ENCODE assay signal across 15 cellular contexts in genomic region chr1:151831605-151832004, GRCh38. TPM values are rescaled to one million over a fixed set of nuclear protein-coding genes. Genes with fewer than 3 reads are reported as not detected.
A peak's percentile ranks its signal among the peaks of the same experiment; 100 is the strongest.
DNase-seq lines count a peak whose midpoint lies in the region; ATAC-seq, FAIRE-seq and TF ChIP-seq lines count a peak whose summit lies in the region.
"Had no signal": no experiment of that assay in that cellular context is flagged by ENCODE, and none has a peak within 500 bp of the region (broad histone marks: within the 10 kb centered on the region; RNA-seq: fewer than 3 reads in every experiment).

TSS of gene RORC (minus strand) at chr1:151831802. CDS start at chr1:151831764, 38 bp downstream.

- no peak for FAIRE-seq in HepG2 (lab: Jason Lieb, UNC)

- H3K9ac ChIP-seq in HepG2 (ENCODE audit: insufficient read depth, low read depth, low read length) = peak within 1 kb of the TSS; percentile 74
- no peak within 1 kb of the TSS for H3K9ac ChIP-seq in smooth muscle cell (ENCODE audit: low read depth)

- no peaks in the 10 kb centered on the region for H3K9me3 ChIP-seq in HepG2 (ENCODE audit: low read length)
- H3K9me3 ChIP-seq in upper lobe of right lung = no peaks in the 10 kb centered on the region
- no peaks in the 10 kb centered on the region for H3K9me3 ChIP-seq in smooth muscle cell (replicated peaks; ENCODE audit: low read depth)

- H2AFZ ChIP-seq in HepG2 (ENCODE audit: low read length) (peak within 1 kb of the TSS; percentile 47), smooth muscle cell (ENCODE audit: low read depth) (no peak within 1 kb of the TSS)

- peaks cover 56% of the 10 kb centered on the region for H3K4me1 Mint-ChIP-seq in activated naive CD4-positive, alpha-beta T cell treated with anti-CD3 and anti-CD28 coated beads, Interleukin-2, amount 50 U/mL, for 24 hours
- H3K4me1 Mint-ChIP-seq in activated T-helper 2 cell treated with anti-CD3 and anti-CD28 coated beads, Interferon-gamma antibody, Interleukin-2, Interleukin-4, amounts not matched to agents 10 μg/mL and 5 μg/mL and 100 μg/mL, durations not matched to agents 14 hours and 24 hours and 36 hours (ENCODE audit: low read depth) = peaks cover 62% of the 10 kb centered on the region

- H3K27me3 Mint-ChIP-seq in activated naive CD4-positive, alpha-beta T cell treated with anti-CD3 and anti-CD28 coated beads, Interleukin-2, amount 50 U/mL, for 24 hours = no peaks in the 10 kb centered on the region
- no peaks in the 10 kb centered on the region for H3K27me3 Mint-ChIP-seq in activated T-helper 2 cell treated with anti-CD3 and anti-CD28 coated beads, Interferon-gamma antibody, Interleukin-2, Interleukin-4, amounts not matched to agents 10 μg/mL and 5 μg/mL and 100 μg/mL, durations not matched to agents 14 hours and 24 hours and 36 hours (ENCODE audit: low read depth)

- H3K36me3 ChIP-seq in HepG2 (replicated peaks in 1 of 2; ENCODE audit: control insufficient read depth in 1 of 2, insufficient read depth in 2 of 2, low read length in 2 of 2) (no peaks in the 10 kb centered on the region), upper lobe of right lung (no peaks in the 10 kb centered on the region), smooth muscle cell (ENCODE audit: low read depth) (no peaks in the 10 kb centered on the region)
- H3K36me3 ChIP-seq: cardiac muscle cell had no signal

- TF ChIP-seq RAD21 in HepG2 (CRISPR knock-in tag; IDR thresholded peaks at IDR 0.05) = no peak

- no peaks in the 10 kb centered on the region for H3K9me3 Mint-ChIP-seq in activated naive CD4-positive, alpha-beta T cell treated with anti-CD3 and anti-CD28 coated beads, Interleukin-2, amount 50 U/mL, for 24 hours
- H3K9me3 Mint-ChIP-seq in activated T-helper 2 cell treated with anti-CD3 and anti-CD28 coated beads, Interferon-gamma antibody, Interleukin-2, Interleukin-4, amounts not matched to agents 10 μg/mL and 5 μg/mL and 100 μg/mL, durations not matched to agents 14 hours and 24 hours and 36 hours = no peaks in the 10 kb centered on the region

- BruUV-seq in HepG2 (replicated peaks; lab: Mats Ljungman, UMichigan) = no TSS peak

- no peaks in the 10 kb centered on the region for H4K20me1 ChIP-seq in HepG2 (ENCODE audit: insufficient read depth, low read length)
- H4K20me1 ChIP-seq in smooth muscle cell (ENCODE audit: low read depth) = no peaks in the 10 kb centered on the region

- H3K27ac ChIP-seq in HepG2 (ENCODE audit: extremely low read length, insufficient read depth, low read length) = peak within 1 kb of the TSS; percentile 57
- peak within 1 kb of the TSS; percentile 63 for H3K27ac ChIP-seq in upper lobe of right lung
- no peak within 1 kb of the TSS for H3K27ac ChIP-seq in smooth muscle cell (ENCODE audit: low read depth)
- H3K27ac ChIP-seq: cardiac muscle cell had no signal

- no peak for DNase-seq in activated naive CD4-positive, alpha-beta T cell (lab: John Stamatoyannopoulos, UW)
- DNase-seq in activated T-helper 2 cell treated with anti-CD3 and anti-CD28 coated beads, Interferon-gamma antibody, Interleukin-2, Interleukin-4, amounts not matched to agents 10 μg/mL and 5 μg/mL and 100 μg/mL, durations not matched to agents 14 hours and 24 hours and 36 hours (ENCODE audit: low spot score) = no peak
- peak; percentile 16 for DNase-seq in HepG2 (ENCODE audit: low spot score)
- peak; percentile 89 for DNase-seq in upper lobe of right lung
- no peak for DNase-seq in NCI-H2107 treated with DMSO at 0.1 percent for 48 hours (lab: John Stamatoyannopoulos, UW; ENCODE audit: unreplicated experiment)
- DNase-seq in smooth muscle cell (lab: John Stamatoyannopoulos, UW; ENCODE audit: unreplicated experiment) = no peak
- DNase-seq: activated CD4-positive, CD25-positive, alpha-beta regulatory T cell treated with anti-CD3 and anti-CD28 coated beads, Interleukin-2, amount 50 U/mL, for 72 hours; AML-193; H7; stimulated activated CD8-positive, alpha-beta memory T cell treated with anti-CD3 and anti-CD28 coated beads, Interleukin-4, amount 100 ng/mL, for 48 hours had no signal

- no peak within 1 kb of the TSS for H3K4me3 Mint-ChIP-seq in activated naive CD4-positive, alpha-beta T cell treated with anti-CD3 and anti-CD28 coated beads, Interleukin-2, amount 50 U/mL, for 24 hours
- H3K4me3 Mint-ChIP-seq in activated T-helper 2 cell treated with anti-CD3 and anti-CD28 coated beads, Interferon-gamma antibody, Interleukin-2, Interleukin-4, amounts not matched to agents 10 μg/mL and 5 μg/mL and 100 μg/mL, durations not matched to agents 14 hours and 24 hours and 36 hours (ENCODE audit: low read depth) = no peak within 1 kb of the TSS

- WGBS in HepG2 (ENCODE audit: low lambda C conversion rate) = 0% methylated on average over 5 of the region's 5 CpGs
- 92% methylated on average over 5 of the region's 5 CpGs for WGBS in smooth muscle cell (ENCODE audit: low lambda C conversion rate)

- H3K79me2 ChIP-seq in HepG2 (ENCODE audit: insufficient read depth, low read length) (no peaks in the 10 kb centered on the region), smooth muscle cell (ENCODE audit: low read depth) (no peaks in the 10 kb centered on the region)

- H3K27ac Mint-ChIP-seq in activated naive CD4-positive, alpha-beta T cell treated with anti-CD3 and anti-CD28 coated beads, Interleukin-2, amount 50 U/mL, for 24 hours = peak within 1 kb of the TSS; percentile 19
- H3K27ac Mint-ChIP-seq in activated T-helper 2 cell treated with anti-CD3 and anti-CD28 coated beads, Interferon-gamma antibody, Interleukin-2, Interleukin-4, amounts not matched to agents 10 μg/mL and 5 μg/mL and 100 μg/mL, durations not matched to agents 14 hours and 24 hours and 36 hours = peak within 1 kb of the TSS; percentile 78

- CTCF ChIA-PET in HepG2 (lab: Yijun Ruan, JAX; ENCODE audit: low intra/inter-chr PET ratio, low total read pairs) = no interaction called here

- H3K4me3 ChIP-seq in HepG2 (replicated peaks in 1 of 3; ENCODE audit: insufficient read depth in 1 of 3, low read depth in 2 of 3, low read length in 3 of 3) (peak within 1 kb of the TSS; percentile 60 to 83 (median 65)), upper lobe of right lung (peak within 1 kb of the TSS; percentile 54), smooth muscle cell (no peak within 1 kb of the TSS)
- H3K4me3 ChIP-seq: cardiac muscle cell had no signal

- H3F3A ChIP-seq in smooth muscle cell (ENCODE audit: low read depth) = no peaks in the 10 kb centered on the region

- TF ChIP-seq EP300 in HepG2 (IDR thresholded peaks at IDR 0.05; ENCODE audit: low read depth in 2 of 2, low read length in 2 of 2) = no peak
- TF ChIP-seq EP300 in HepG2 (CRISPR knock-in tag; IDR thresholded peaks at IDR 0.05; ENCODE audit: borderline replicate concordance) = no peak

- no peaks in the 10 kb centered on the region for H3K36me3 Mint-ChIP-seq in activated naive CD4-positive, alpha-beta T cell treated with anti-CD3 and anti-CD28 coated beads, Interleukin-2, amount 50 U/mL, for 24 hours
- H3K36me3 Mint-ChIP-seq in activated T-helper 2 cell treated with anti-CD3 and anti-CD28 coated beads, Interferon-gamma antibody, Interleukin-2, Interleukin-4, amounts not matched to agents 10 μg/mL and 5 μg/mL and 100 μg/mL, durations not matched to agents 14 hours and 24 hours and 36 hours (ENCODE audit: low read depth) = no peaks in the 10 kb centered on the region

- peak; percentile 52 for ATAC-seq in HepG2
- ATAC-seq in upper lobe of right lung = peak; percentile 84
- no peak for ATAC-seq in GM21528 (IDR thresholded peaks at IDR 0.05; ENCODE audit: low FRiP score, unreplicated experiment)

- H3K27me3 ChIP-seq in HepG2 (ENCODE audit: control insufficient read depth in 1 of 2, insufficient read depth in 2 of 2, low read length in 2 of 2) (no peaks in the 10 kb centered on the region; a peak in 2 of 5 replicates), upper lobe of right lung (no peaks in the 10 kb centered on the region), smooth muscle cell (ENCODE audit: low read depth) (no peaks in the 10 kb centered on the region)

- H3K4me1 ChIP-seq in HepG2 (ENCODE audit: insufficient read depth, low read length) (peaks cover 67% of the 10 kb centered on the region), upper lobe of right lung (peaks cover 23% of the 10 kb centered on the region), smooth muscle cell (ENCODE audit: low read depth) (peaks cover 3% of the 10 kb centered on the region)

- in situ Hi-C loops in HepG2 (cut with HindIII; ENCODE audit: extremely low pct_ligation_motif_present, low pct_unique_long_range_greater_than_20kb) = loop anchor here (10.0 kb wide), 2 partner anchors 117 to 237 kb away; partner anchors contain the start of gene CELF3

- H3K4me2 ChIP-seq in HepG2 (ENCODE audit: low read depth, low read length) (peak within 1 kb of the TSS; percentile 100), smooth muscle cell (no peak within 1 kb of the TSS)

- intact Hi-C loops in activated T-helper 2 cell treated with anti-CD3 and anti-CD28 coated beads, Interferon-gamma antibody, Interleukin-2, Interleukin-4, amounts not matched to agents 10 μg/mL and 5 μg/mL and 100 μg/mL, durations not matched to agents 14 hours and 24 hours and 36 hours (cut with micrococcal nuclease) = loop anchor here (10.0 kb wide), 1 partner anchor 377 kb away; the partner anchor contains the start of gene POGZ
- intact Hi-C loops in HepG2 (cut with micrococcal nuclease; ENCODE audit: unreplicated experiment) (loop anchor here (5.0 to 10.0 kb wide), 4 partner anchors 39 to 387 kb away; partner anchors contain the start of genes MRPL9, TDRKH and TUFT1), upper lobe of right lung (cut with DNase I) (no loop called here)

- POLR2A ChIA-PET in HepG2 (lab: Yijun Ruan, JAX) = interaction anchor here (1.1 to 1.3 kb wide), 3 partner anchors 69 to 459 kb away, joined by 4 to 6 read pairs (median 4); partner anchors contain the start of genes MRPL9, SELENBP1 and SNX27

- TF ChIP-seq POLR2A in HepG2 (IDR thresholded peaks at IDR 0.05; ENCODE audit: insufficient read depth in 1 of 2, low read depth in 2 of 2, low read length in 2 of 2) = no peak; a peak in 1 of 4 replicates

- TF ChIP-seq CTCF in HepG2 (CRISPR knock-in tag; IDR thresholded peaks at IDR 0.05) (no peak), upper lobe of right lung (IDR thresholded peaks at IDR 0.05) (no peak), smooth muscle cell (IDR thresholded peaks at IDR 0.05; ENCODE audit: borderline replicate concordance, insufficient read depth, poor library complexity, severe bottlenecking) (no peak)

RNA-seq across cellular contexts. Expression of gene RORC, which starts in this region (rescaled TPM):
- 0.94 and 0.99 TPM in 2 replicates for total RNA-seq in activated T-helper 2 cell treated with anti-CD3 and anti-CD28 coated beads, Interferon-gamma antibody, Interleukin-2, Interleukin-4, amounts not matched to agents 10 μg/mL and 5 μg/mL and 100 μg/mL, durations not matched to agents 14 hours and 24 hours and 36 hours
- total RNA-seq in HepG2 (2016; rRNA removed; fragmentation: Illumina TruSeq; extraction: Trizol) (2.5 TPM in 2 replicates), upper lobe of right lung (16.4 TPM), smooth muscle cell (not detected in 2 replicates)
- total RNA-seq in HepG2 (2016; cell fraction: cytosol; rRNA removed; fragmentation: Illumina TruSeq; extraction: Trizol; ENCODE audit: low read depth) = 1.5 and 1.9 TPM in 2 replicates
- total RNA-seq in HepG2 (2016; cell fraction: insoluble cytoplasmic fraction; rRNA removed; fragmentation: Illumina TruSeq; extraction: Trizol) = 2.3 and 2.6 TPM in 2 replicates
- 2.3 and 2.5 TPM in 2 replicates for total RNA-seq in HepG2 (2016; cell fraction: membrane; rRNA removed; fragmentation: Illumina TruSeq; extraction: Trizol)
- total RNA-seq in HepG2 (2016; cell fraction: nucleus; rRNA removed; fragmentation: Illumina TruSeq; extraction: Trizol) = 2.4 and 2.5 TPM in 2 replicates
- polyA plus RNA-seq in HepG2 (2011; rRNA removed) (6.5 and 9.3 TPM in 2 replicates), smooth muscle cell (not detected in 2 replicates)
- polyA plus RNA-seq in HepG2 (2011; cell fraction: cytosol; rRNA removed) = 5.3 and 5.6 TPM in 2 replicates
- 13.5 and 16.6 TPM in 2 replicates for polyA plus RNA-seq in HepG2 (2011; cell fraction: nucleus; rRNA removed)
- 4.0 and 4.5 TPM in 2 replicates for polyA plus RNA-seq in HepG2 (2012)
- 2.0 and 2.1 TPM in 2 replicates for polyA plus RNA-seq in HepG2 (2016; cell fraction: cytosol; fragmentation: Illumina TruSeq; extraction: Trizol; ENCODE audit: low read depth)
- 2.1 and 2.2 TPM in 2 replicates for polyA plus RNA-seq in HepG2 (2016; cell fraction: insoluble cytoplasmic fraction; fragmentation: Illumina TruSeq; extraction: Trizol; ENCODE audit: low read depth)
- polyA plus RNA-seq in HepG2 (2016; cell fraction: membrane; fragmentation: Illumina TruSeq; extraction: Trizol; ENCODE audit: low read depth) = 2.2 and 2.4 TPM in 2 replicates
- polyA plus RNA-seq in HepG2 (2016; cell fraction: nucleus; fragmentation: Illumina TruSeq; extraction: Trizol; ENCODE audit: insufficient read depth, low read depth) = 3.5 and 4.2 TPM in 2 replicates
- polyA minus RNA-seq in HepG2 (2011; rRNA and poly(A)+ RNA removed; ENCODE audit: low replicate concordance) = 11.4 and 22.2 TPM in 2 replicates
- 3.3 and 4.8 TPM in 2 replicates for polyA minus RNA-seq in HepG2 (2011; cell fraction: cytosol; rRNA and poly(A)+ RNA removed)
- 8.2 and 9.8 TPM in 2 replicates for polyA minus RNA-seq in HepG2 (2011; cell fraction: nucleus; rRNA and poly(A)+ RNA removed)
- total RNA-seq: cardiac muscle cell, HT1080, pulmonary artery endothelial cell had no signal
- polyA plus RNA-seq: cardiac muscle cell had no signal

Comparison
In these comparisons a context has a peak if more than half of its experiments do, and no peak if none do; other contexts are left out.
1. DNase-seq: peak in HepG2 (single experiment) and upper lobe of right lung (single experiment); none in activated naive CD4-positive, alpha-beta T cell (0 of 4), activated T-helper 2 cell treated with anti-CD3 and anti-CD28 coated beads, Interferon-gamma antibody, Interleukin-2, Interleukin-4, amounts not matched to agents 10 μg/mL and 5 μg/mL and 100 μg/mL, durations not matched to agents 14 hours and 24 hours and 36 hours (single experiment), NCI-H2107 treated with DMSO at 0.1 percent for 48 hours (single experiment) and smooth muscle cell (single experiment).